Comparison of ENCODE assay signal across 31 cellular contexts in genomic region chr1:2100775-2101108, GRCh38.
"Had no signal": no experiment of that assay in that cellular context is flagged by ENCODE, and none has a peak within 500 bp of the region (broad histone marks: within the 10 kb centered on the region; RNA-seq: fewer than 3 reads in every experiment).

No MANE protein-coding gene starts in this region.

- H3K4me1 Mint-ChIP-seq: activated naive CD4-positive, alpha-beta T cell treated with anti-CD3 and anti-CD28 coated beads, Interleukin-2, amount 50 U/mL, for 24 hours; activated naive CD8-positive, alpha-beta T cell treated with anti-CD3 and anti-CD28 coated beads, Interleukin-2, amount 10 ng/mL, durations not matched to agents 7 days and 5 days had no signal

- H3K4me3 Mint-ChIP-seq: activated CD8-positive, alpha-beta T cell treated with anti-CD3 and anti-CD28 coated beads, Interleukin-2, amount 10 ng/mL, durations not matched to agents 7 days and 5 days; activated naive CD4-positive, alpha-beta T cell treated with anti-CD3 and anti-CD28 coated beads, Interleukin-2, amount 50 U/mL, for 24 hours; activated naive CD8-positive, alpha-beta T cell treated with anti-CD3 and anti-CD28 coated beads, Interleukin-2, amount 10 ng/mL, durations not matched to agents 7 days and 5 days; activated T-cell treated with anti-CD3 and anti-CD28 coated beads, Interleukin-2, amount 50 U/mL, for 24 hours had no signal

- DNase-seq: activated CD4-positive, alpha-beta T cell treated with anti-CD3 and anti-CD28 coated beads for 1 hour; activated CD4-positive, alpha-beta T cell treated with anti-CD3 and anti-CD28 coated beads for 48 hours; activated CD4-positive, alpha-beta T cell treated with anti-CD3 and anti-CD28 coated beads, Interleukin-2, amount 50 U/mL, for 4 hours; activated CD4-positive, CD25-positive, alpha-beta regulatory T cell; activated CD8-positive, alpha-beta T cell treated with anti-CD3 and anti-CD28 coated beads, Interleukin-2, amount 10 ng/mL, durations not matched to agents 7 days and 5 days; activated gamma-delta T cell; activated naive CD4-positive, alpha-beta T cell treated with Interleukin-2 at 50 U/mL for 16 hours; activated naive CD8-positive, alpha-beta T cell treated with anti-CD3 and anti-CD28 coated beads, Interleukin-2, amount 10 ng/mL, durations not matched to agents 7 days and 5 days; activated T-cell treated with anti-CD3 and anti-CD28 coated beads, Interleukin-2, amount 50 U/mL, for 24 hours; adrenal gland; body of pancreas; IMR-90; NCI-H1092 treated with DMSO at 0.1 percent for 48 hours; NCI-H1417; NCI-H146; NCI-H187; NCI-H2029 treated with DMSO at 0.1 percent for 48 hours; NCI-H345; NCI-H524 treated with DMSO at 0.1 percent for 48 hours; PC-3; RPMI8226; SHP77; SJCRH30; T1000; WERI-Rb-1 had no signal

- ATAC-seq: activated CD8-positive, alpha-beta T cell treated with anti-CD3 and anti-CD28 coated beads, Interleukin-2, amount 10 ng/mL, durations not matched to agents 7 days and 5 days; body of pancreas; K562; PC-3 had no signal

- H3K27me3 Mint-ChIP-seq: activated naive CD4-positive, alpha-beta T cell treated with anti-CD3 and anti-CD28 coated beads, Interleukin-2, amount 50 U/mL, for 24 hours; activated naive CD8-positive, alpha-beta T cell treated with anti-CD3 and anti-CD28 coated beads, Interleukin-2, amount 10 ng/mL, durations not matched to agents 7 days and 5 days; activated T-cell treated with anti-CD3 and anti-CD28 coated beads, Interleukin-2, amount 50 U/mL, for 24 hours had no signal

- H3K27me3 ChIP-seq: adrenal gland, body of pancreas, breast epithelium, Peyer's patch had no signal

- H3K36me3 ChIP-seq: adrenal gland, breast epithelium, SJCRH30, WERI-Rb-1 had no signal

- H3K27ac Mint-ChIP-seq: activated CD8-positive, alpha-beta T cell treated with anti-CD3 and anti-CD28 coated beads, Interleukin-2, amount 10 ng/mL, durations not matched to agents 7 days and 5 days; activated naive CD4-positive, alpha-beta T cell treated with anti-CD3 and anti-CD28 coated beads, Interleukin-2, amount 50 U/mL, for 24 hours; activated naive CD8-positive, alpha-beta T cell treated with anti-CD3 and anti-CD28 coated beads, Interleukin-2, amount 10 ng/mL, durations not matched to agents 7 days and 5 days; activated T-cell treated with anti-CD3 and anti-CD28 coated beads, Interleukin-2, amount 50 U/mL, for 24 hours; activated T-helper 2 cell treated with anti-CD3 and anti-CD28 coated beads, Interferon-gamma antibody, Interleukin-2, Interleukin-4, amounts not matched to agents 10 μg/mL and 5 μg/mL and 100 μg/mL, durations not matched to agents 14 hours and 24 hours and 36 hours had no signal

- H3K9me3 Mint-ChIP-seq: activated naive CD4-positive, alpha-beta T cell treated with anti-CD3 and anti-CD28 coated beads, Interleukin-2, amount 50 U/mL, for 24 hours had no signal

- H3K4me1 ChIP-seq: adrenal gland, breast epithelium, SJCRH30 had no signal

- H3K4me3 ChIP-seq: adrenal gland, body of pancreas, breast epithelium, K562, Peyer's patch, SJCRH30, SK-N-MC had no signal

- H3K9me3 ChIP-seq: adrenal gland, breast epithelium, SJCRH30 had no signal

- H3K27ac ChIP-seq: adrenal gland, body of pancreas, breast epithelium, Peyer's patch, SJCRH30, SK-N-MC, WERI-Rb-1 had no signal
